10 cellular contexts compared by ENCODE assay signal in genomic region chr3:30664884-30665283, GRCh38. TPM values are rescaled to one million over a fixed set of nuclear protein-coding genes. Genes with fewer than 3 reads are reported as not detected.
DNase-seq lines count a peak whose midpoint lies in the region; ATAC-seq, FAIRE-seq and TF ChIP-seq lines count a peak whose summit lies in the region.
"Had no signal": no experiment of that assay in that cellular context is flagged by ENCODE, and none has a peak within 500 bp of the region (broad histone marks: within the 10 kb centered on the region; RNA-seq: fewer than 3 reads in every experiment).

No MANE protein-coding gene starts in this region.

- peak overlapping the region; percentile 12 for H3K4me3 ChIP-seq in effector memory CD4-positive, alpha-beta T cell (ENCODE audit: insufficient read depth, low read depth, low read length, poor library complexity, severe bottlenecking)
- H3K4me3 ChIP-seq in tibial artery: no peak overlapping the region
- H3K4me3 ChIP-seq: hepatocyte had no signal

- TF ChIP-seq CTCF in tibial artery (IDR thresholded peaks at IDR 0.05): no peak

- peak overlapping the region; percentile 99 for H3K27ac Mint-ChIP-seq in activated naive CD4-positive, alpha-beta T cell treated with anti-CD3 and anti-CD28 coated beads, Interleukin-2, amount 50 U/mL, for 24 hours
- peak overlapping the region; percentile 93 to 95 for H3K27ac Mint-ChIP-seq in T-cell

- in situ Hi-C loops in ACHN (cut with HindIII; ENCODE audit: low pct_ligation_motif_present, low pct_unique_long_range_greater_than_20kb, low sequenced_read_pairs): no loop called here

- intact Hi-C loops in tibial artery (cut with DNase I; ENCODE audit: low total_unique reads): no loop called here

- peaks cover 49% of the 10 kb centered on the region for H3K4me1 ChIP-seq in effector memory CD4-positive, alpha-beta T cell (ENCODE audit: control insufficient read depth, insufficient read depth, low read length, poor library complexity, severe bottlenecking)
- peaks cover 0 to 87% (median 53%) of the 10 kb centered on the region in 4 donors for H3K4me1 ChIP-seq in tibial artery

- no peaks in the 10 kb centered on the region for H3K36me3 ChIP-seq in effector memory CD4-positive, alpha-beta T cell (ENCODE audit: control insufficient read depth, insufficient read depth, low read length)
- peaks cover 6 to 21% (median 14%) of the 10 kb centered on the region in 3 donors for H3K36me3 ChIP-seq in tibial artery

- H3K9me3 Mint-ChIP-seq in activated naive CD4-positive, alpha-beta T cell treated with anti-CD3 and anti-CD28 coated beads, Interleukin-2, amount 50 U/mL, for 24 hours: peaks cover 5% of the 10 kb centered on the region
- H3K9me3 Mint-ChIP-seq in T-cell: no peaks in the 10 kb centered on the region

- ATAC-seq in T-cell (replicated peaks in 1 of 4) (peak; percentile 67 to 77 (median 74)), HG02588 (IDR thresholded peaks at IDR 0.05; ENCODE audit: unreplicated experiment) (no peak)

- no peak for DNase-seq in activated naive CD4-positive, alpha-beta T cell treated with anti-CD3 and anti-CD28 coated beads, Interleukin-2, amount 50 U/mL, for 16 hours
- DNase-seq in T-cell (peak in 22 of 34 experiments; percentile 14 to 61 (median 36)), tibial artery (no peak), ACHN (no peak), GM12892 (ENCODE audit: insufficient read length) (no peak)
- no peak for DNase-seq in effector memory CD4-positive, alpha-beta T cell
- DNase-seq: activated CD8-positive, alpha-beta memory T cell treated with anti-CD3 and anti-CD28 coated beads for 24 hours had no signal

- no peak for TF ChIP-seq POLR2A in GM12892 (IDR thresholded peaks at IDR 0.05; ENCODE audit: low read depth, low read length)

- H3K27me3 ChIP-seq in effector memory CD4-positive, alpha-beta T cell (replicated peaks; ENCODE audit: control insufficient read depth, insufficient read depth, low read length, poor library complexity, severe bottlenecking): no peaks in the 10 kb centered on the region
- H3K27me3 ChIP-seq in tibial artery: no peaks in the 10 kb centered on the region
- H3K27me3 ChIP-seq: hepatocyte had no signal

- H3K4me3 Mint-ChIP-seq in activated naive CD4-positive, alpha-beta T cell treated with anti-CD3 and anti-CD28 coated beads, Interleukin-2, amount 50 U/mL, for 24 hours: peak overlapping the region; percentile 45
- peak overlapping the region; percentile 34 to 60 (median 35) for H3K4me3 Mint-ChIP-seq in T-cell

- POLR2A ChIA-PET in T-cell (lab: Charles Lee): interaction anchor here (0.6 to 1.1 kb wide), 5 partner anchors 9 to 57 kb away, joined by 3 to 5 read pairs (median 3); no protein-coding TSS in a partner anchor

- H3K27me3 Mint-ChIP-seq in activated naive CD4-positive, alpha-beta T cell treated with anti-CD3 and anti-CD28 coated beads, Interleukin-2, amount 50 U/mL, for 24 hours: no peaks in the 10 kb centered on the region
- H3K27me3 Mint-ChIP-seq in T-cell: no peaks in the 10 kb centered on the region

- FAIRE-seq in GM12892 (lab: Jason Lieb, UNC): no peak

- no peaks in the 10 kb centered on the region for H3K9me3 ChIP-seq in effector memory CD4-positive, alpha-beta T cell (ENCODE audit: control insufficient read depth, low read length)
- no peaks in the 10 kb centered on the region for H3K9me3 ChIP-seq in tibial artery

- CTCF ChIA-PET in T-cell (lab: Charles Lee): interaction anchor here in 1 of 2 donors (0.8 to 1.8 kb wide), 3 partner anchors 10 to 36 kb away, joined by 4 to 6 read pairs (median 4); no protein-coding TSS in a partner anchor

- H3K4me1 Mint-ChIP-seq in activated naive CD4-positive, alpha-beta T cell treated with anti-CD3 and anti-CD28 coated beads, Interleukin-2, amount 50 U/mL, for 24 hours: peaks cover 95% of the 10 kb centered on the region
- H3K4me1 Mint-ChIP-seq in T-cell: peaks cover 96 to 98% (median 98%) of the 10 kb centered on the region in 3 donors

- H3K36me3 Mint-ChIP-seq in activated naive CD4-positive, alpha-beta T cell treated with anti-CD3 and anti-CD28 coated beads, Interleukin-2, amount 50 U/mL, for 24 hours: peaks cover 46% of the 10 kb centered on the region
- peaks cover 46% of the 10 kb centered on the region for H3K36me3 Mint-ChIP-seq in T-cell

- H3K27ac ChIP-seq in effector memory CD4-positive, alpha-beta T cell (ENCODE audit: insufficient read depth, low read length, poor library complexity, severe bottlenecking): peak overlapping the region; percentile 65
- peak overlapping the region; percentile 32 to 38 for H3K27ac ChIP-seq in tibial artery
- H3K27ac ChIP-seq: hepatocyte had no signal

RNA-seq across cellular contexts. Expression of gene TGFBR2, which starts 58.5 kb away (rescaled TPM):
- total RNA-seq in T-cell: 100 to 1,000 TPM; 114 to 145 (median 127) TPM
- polyA plus RNA-seq in GM12892 (2012; ENCODE audit: missing spikeins): 0.15 TPM

Comparison
In these comparisons a context has a peak if more than half of its experiments do, and no peak if none do; other contexts are left out.
1. DNase-seq: peak in T-cell (22 of 34); none in activated naive CD4-positive, alpha-beta T cell treated with anti-CD3 and anti-CD28 coated beads, Interleukin-2, amount 50 U/mL, for 16 hours (single experiment), effector memory CD4-positive, alpha-beta T cell (0 of 3), tibial artery (0 of 2), ACHN (single experiment) and GM12892 (single experiment).